In genomic region chr21:39313457-39314154, GRCh38 we compare ENCODE assay signal across 8 cellular contexts. TPM values are rescaled to one million over a fixed set of nuclear protein-coding genes. Genes with fewer than 3 reads are reported as not detected.
DNase-seq lines count a peak whose midpoint lies in the region; ATAC-seq and TF ChIP-seq lines count a peak whose summit lies in the region.

BRWD1 (minus strand) TSS chr21:39313632; CDS start chr21:39313491, 141 bp downstream.

- H3F3A ChIP-seq in GM23338 (replicated peaks; ENCODE audit: low read depth) (peaks cover 4% of the 10 kb centered on the region; the same call in 1 of the 2 replicates), SK-N-SH (replicated peaks; ENCODE audit: insufficient read depth) (peaks cover 10% of the 10 kb centered on the region)

- H3K4me1 Mint-ChIP-seq in GM23338, result peaks cover 15% of the 10 kb centered on the region

- DNase-seq in ELF-1 (ENCODE audit: low read depth, low spot score), result peak; percentile 92
- DNase-seq in GM23338 (ENCODE audit: low spot score), result peak; percentile 90
- DNase-seq in M059J (ENCODE audit: low read depth), result peak; percentile 81
- peak; percentile 91 for DNase-seq in SK-N-SH
- peak; percentile 82 for DNase-seq in activated naive CD4-positive, alpha-beta T cell treated with anti-CD3 and anti-CD28 coated beads, Interleukin-2, amount 50 U/mL, for 16 hours
- DNase-seq in glomerular visceral epithelial cell (ENCODE audit: extremely low spot score), result peak; percentile 83
- DNase-seq in osteoblast (ENCODE audit: insufficient read length, low spot score, missing footprints), result peak; percentile 97
- no peak for DNase-seq in thoracic aorta (ENCODE audit: low spot score)

- H3K36me3 Mint-ChIP-seq in GM23338 (ENCODE audit: low read depth), result peaks cover 37% of the 10 kb centered on the region

- peak in 1 of 2 experiments; percentile 62; a peak in 1 of 4 replicates for TF ChIP-seq EP300 in SK-N-SH (IDR thresholded peaks at IDR 0.05; ENCODE audit: borderline replicate concordance in 1 of 2, low read depth in 1 of 2, low read length in 1 of 2)

- peak in 1 of 2 experiments; percentile 41; a peak in 1 of 4 replicates for TF ChIP-seq CTCF in GM23338 (conservative IDR thresholded peaks at IDR 0.05; ENCODE audit: low read depth in 2 of 2)
- peak; percentile 46 for TF ChIP-seq CTCF in SK-N-SH (IDR thresholded peaks at IDR 0.05)
- TF ChIP-seq CTCF in osteoblast (IDR thresholded peaks at IDR 0.05; ENCODE audit: extremely low read depth, low read depth, low read length), result no peak
- TF ChIP-seq CTCF in thoracic aorta (IDR thresholded peaks at IDR 0.05), result peak; percentile 23

- CTCF ChIA-PET in SK-N-SH (lab: Yijun Ruan, JAX), result interaction anchor here (1.0 to 3.3 kb wide), 9 partner anchors 16 to 130 kb away, joined by 3 to 24 read pairs (median 4); partner anchors contain the start of gene HMGN1

- H3K4me3 ChIP-seq in GM23338 (peak within 1 kb of the TSS; percentile 73), SK-N-SH (ENCODE audit: low read depth in 2 of 2, low read length in 1 of 2) (peak within 1 kb of the TSS; percentile 71 to 91), osteoblast (ENCODE audit: insufficient read depth, low read length) (peak within 1 kb of the TSS; percentile 88), thoracic aorta (peak within 1 kb of the TSS; percentile 75)

- H3K4me1 ChIP-seq in GM23338 (ENCODE audit: insufficient read depth), result peaks cover 10% of the 10 kb centered on the region
- peaks cover 5 to 14% of the 10 kb centered on the region in 2 experiments; a peak in 3 of 4 replicates for H3K4me1 ChIP-seq in SK-N-SH (ENCODE audit: control insufficient read depth in 1 of 2, insufficient read depth in 2 of 2, low read depth in 1 of 2, low read length in 1 of 2)
- peaks cover 8% of the 10 kb centered on the region for H3K4me1 ChIP-seq in osteoblast (ENCODE audit: insufficient read depth, low read length)
- H3K4me1 ChIP-seq in thoracic aorta (ENCODE audit: control insufficient read depth in 1 of 2, low read depth in 2 of 2), result peaks cover 12 to 16% of the 10 kb centered on the region in 2 donors

- H2AFZ ChIP-seq in GM23338, result peak within 1 kb of the TSS; percentile 56; the same call in 1 of the 2 replicates
- H2AFZ ChIP-seq in SK-N-SH (ENCODE audit: low read depth), result peak within 1 kb of the TSS; percentile 78
- peak within 1 kb of the TSS; percentile 95 for H2AFZ ChIP-seq in osteoblast (ENCODE audit: low read length)

- TF ChIP-seq RAD21 in SK-N-SH (IDR thresholded peaks at IDR 0.05; ENCODE audit: low read length), result peak; percentile 22; the same call in 1 of the 2 replicates

- peaks cover 3% of the 10 kb centered on the region; the same call in 1 of the 3 replicates for H3K9me3 Mint-ChIP-seq in GM23338

- H3K9me3 ChIP-seq in SK-N-SH, result no peaks in the 10 kb centered on the region
- no peaks in the 10 kb centered on the region for H3K9me3 ChIP-seq in osteoblast (ENCODE audit: low read depth, low read length)
- H3K9me3 ChIP-seq in thoracic aorta, result no peaks in the 10 kb centered on the region

- H3K27me3 Mint-ChIP-seq in GM23338 (ENCODE audit: insufficient read depth, low read depth, poor library complexity), result peaks cover 13% of the 10 kb centered on the region

- peaks cover 26% of the 10 kb centered on the region for H4K20me1 ChIP-seq in GM23338 (replicated peaks; ENCODE audit: insufficient read depth)
- H4K20me1 ChIP-seq in SK-N-SH (ENCODE audit: insufficient read depth), result peaks cover 28% of the 10 kb centered on the region
- peaks cover 7% of the 10 kb centered on the region for H4K20me1 ChIP-seq in osteoblast (ENCODE audit: insufficient read depth, low read length)

- H3K27me3 ChIP-seq in GM23338 (ENCODE audit: insufficient read depth) (no peaks in the 10 kb centered on the region), SK-N-SH (ENCODE audit: insufficient read depth) (no peaks in the 10 kb centered on the region), osteoblast (ENCODE audit: insufficient read depth, low read length) (no peaks in the 10 kb centered on the region), thoracic aorta (replicated peaks; ENCODE audit: insufficient read depth) (no peaks in the 10 kb centered on the region)

- peak within 1 kb of the TSS; percentile 88 for H3K9ac ChIP-seq in SK-N-SH

- peak within 1 kb of the TSS; percentile 79 for H3K4me2 ChIP-seq in GM23338
- peak within 1 kb of the TSS; percentile 95 for H3K4me2 ChIP-seq in SK-N-SH
- peak within 1 kb of the TSS; percentile 92 for H3K4me2 ChIP-seq in osteoblast (ENCODE audit: insufficient read depth, low read length)

- POLR2A ChIA-PET in SK-N-SH (lab: Yijun Ruan, JAX), result interaction anchor here (0.6 to 3.0 kb wide), 3 partner anchors 32 to 379 kb away, joined by 4 to 24 read pairs (median 6); partner anchors contain the start of gene HMGN1

- H3K27ac ChIP-seq in GM23338 (ENCODE audit: low read depth) (peak within 1 kb of the TSS; percentile 100), SK-N-SH (ENCODE audit: low read depth in 2 of 2, low read length in 1 of 2) (peak within 1 kb of the TSS; percentile 90 to 97), osteoblast (ENCODE audit: low read depth, low read length) (peak within 1 kb of the TSS; percentile 86), thoracic aorta (peak within 1 kb of the TSS; percentile 88 to 92)

- peak; percentile 60 for ATAC-seq in GM23338
- ATAC-seq in thoracic aorta (ENCODE audit: insufficient number of reproducible peaks, low FRiP score, low read depth), result peak; percentile 74

- H3K36me3 ChIP-seq in GM23338 (ENCODE audit: insufficient read depth) (peaks cover 23% of the 10 kb centered on the region), SK-N-SH (replicated peaks in 1 of 2; ENCODE audit: control insufficient read depth in 1 of 2, insufficient read depth in 2 of 2, low read length in 1 of 2) (peaks cover 14 to 27% of the 10 kb centered on the region in 2 experiments), osteoblast (ENCODE audit: insufficient read depth, low read length) (peaks cover 15% of the 10 kb centered on the region), thoracic aorta (peaks cover 4% of the 10 kb centered on the region)

- no peaks in the 10 kb centered on the region for H3K9me2 ChIP-seq in GM23338 (ENCODE audit: insufficient read depth)
- H3K9me2 ChIP-seq in SK-N-SH, result no peaks in the 10 kb centered on the region

- H3K27ac Mint-ChIP-seq in GM23338, result peak within 1 kb of the TSS; percentile 98

- 0% methylated on average over 16 of the region's 101 CpGs for WGBS in SK-N-SH (ENCODE audit: low lambda C conversion rate)

- peak within 1 kb of the TSS; percentile 94 for H3K4me3 Mint-ChIP-seq in GM23338

- H3K79me2 ChIP-seq in GM23338 (replicated peaks; ENCODE audit: insufficient read depth), result peaks cover 36% of the 10 kb centered on the region
- peaks cover 49% of the 10 kb centered on the region for H3K79me2 ChIP-seq in SK-N-SH (ENCODE audit: insufficient read depth)
- peaks cover 37% of the 10 kb centered on the region for H3K79me2 ChIP-seq in osteoblast (ENCODE audit: insufficient read depth, low read length)

TF ChIP-seq in GM23338, 12 proteins besides CTCF, POLR2A, EP300 and RAD21 (continues in another document):
- TF ChIP-seq, protein P1, sequence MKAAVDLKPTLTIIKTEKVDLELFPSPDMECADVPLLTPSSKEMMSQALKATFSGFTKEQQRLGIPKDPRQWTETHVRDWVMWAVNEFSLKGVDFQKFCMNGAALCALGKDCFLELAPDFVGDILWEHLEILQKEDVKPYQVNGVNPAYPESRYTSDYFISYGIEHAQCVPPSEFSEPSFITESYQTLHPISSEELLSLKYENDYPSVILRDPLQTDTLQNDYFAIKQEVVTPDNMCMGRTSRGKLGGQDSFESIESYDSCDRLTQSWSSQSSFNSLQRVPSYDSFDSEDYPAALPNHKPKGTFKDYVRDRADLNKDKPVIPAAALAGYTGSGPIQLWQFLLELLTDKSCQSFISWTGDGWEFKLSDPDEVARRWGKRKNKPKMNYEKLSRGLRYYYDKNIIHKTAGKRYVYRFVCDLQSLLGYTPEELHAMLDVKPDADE (IDR thresholded peaks at IDR 0.05), result peak; percentile 21; the same call in 1 of the 2 replicates
- no peak for TF ChIP-seq ZNF331 (CRISPR knock-in tag; IDR thresholded peaks at IDR 0.05; ENCODE audit: low read depth)
- TF ChIP-seq EZH2phosphoT487 (IDR thresholded peaks at IDR 0.05; ENCODE audit: unreplicated experiment), result no peak
- TF ChIP-seq ZNF114 (CRISPR knock-in tag; IDR thresholded peaks at IDR 0.05), result peak; percentile 58; the same call in 1 of the 2 replicates
- no peak for TF ChIP-seq NANOG (IDR thresholded peaks at IDR 0.05; ENCODE audit: borderline replicate concordance)
- peak; percentile 62 for TF ChIP-seq POLR2AphosphoS5 (IDR thresholded peaks at IDR 0.05; ENCODE audit: low read depth)

TF ChIP-seq in SK-N-SH, 30 proteins besides CTCF, POLR2A, EP300 and RAD21 (continues in another document):
- TF ChIP-seq TCF12 (IDR thresholded peaks at IDR 0.05), result peak; percentile 39
- TF ChIP-seq MEF2A (IDR thresholded peaks at IDR 0.05; ENCODE audit: borderline replicate concordance, low read depth), result peak; percentile 26; the same call in 1 of the 2 replicates
- 0 out of 2 replicates have a peak, but pooled peaks have one; percentile 2 for TF ChIP-seq MXI1 (IDR thresholded peaks at IDR 0.05; ENCODE audit: low read depth, low read length)
- TF ChIP-seq RCOR1 (IDR thresholded peaks at IDR 0.05; ENCODE audit: low read length), result no peak
- TF ChIP-seq TAF1 (IDR thresholded peaks at IDR 0.05; ENCODE audit: borderline replicate concordance, low read depth, low read length), result peak; percentile 76
- TF ChIP-seq, protein P2, sequence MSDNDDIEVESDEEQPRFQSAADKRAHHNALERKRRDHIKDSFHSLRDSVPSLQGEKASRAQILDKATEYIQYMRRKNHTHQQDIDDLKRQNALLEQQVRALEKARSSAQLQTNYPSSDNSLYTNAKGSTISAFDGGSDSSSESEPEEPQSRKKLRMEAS (IDR thresholded peaks at IDR 0.05; ENCODE audit: low read depth), result peak; percentile 97
- peak; percentile 29; the same call in 1 of the 2 replicates for TF ChIP-seq FOXJ3 (CRISPR knock-in tag; IDR thresholded peaks at IDR 0.05)
- no peak for TF ChIP-seq GABPA (IDR thresholded peaks at IDR 0.05; ENCODE audit: low read depth)
- peak; percentile 97 for TF ChIP-seq CHD2 (IDR thresholded peaks at IDR 0.05; ENCODE audit: low read length, partially characterized antibody)
- 0 out of 2 replicates have a peak, but pooled peaks have one; percentile 11 for TF ChIP-seq TEAD4 (IDR thresholded peaks at IDR 0.05; ENCODE audit: borderline replicate concordance, insufficient read depth)
- TF ChIP-seq FOXM1 (IDR thresholded peaks at IDR 0.05; ENCODE audit: low read depth), result no peak
- TF ChIP-seq JUND (IDR thresholded peaks at IDR 0.05), result 0 out of 2 replicates have a peak, but pooled peaks have one; percentile 37
- TF ChIP-seq POLR2AphosphoS5 (IDR thresholded peaks at IDR 0.05; ENCODE audit: low read depth, low read length), result peak; percentile 54

RNA-seq across cellular contexts. Expression of gene BRWD1, which starts in this region (rescaled TPM):
- 75.5 and 81.9 TPM in 2 replicates for total RNA-seq in GM23338 (2014; rRNA removed; shearing (Covaris generic))
- polyA plus RNA-seq in GM23338 (2016; fragmentation: Nextera tagmentation; extraction: Ambion mirVana) (26.4 and 35.2 TPM in 2 replicates), SK-N-SH (2012; rRNA removed) (7.9 and 9.1 TPM in 2 replicates)
- total RNA-seq in M059J (2014; rRNA removed; shearing (Covaris generic)), result 27.8 and 39.5 TPM in 2 replicates
- polyA plus RNA-seq in SK-N-SH (2012; cell fraction: cytosol; rRNA removed), result 10.3 and 13.3 TPM in 2 replicates
- polyA plus RNA-seq in SK-N-SH (2012; cell fraction: nucleus; rRNA removed), result 9.6 and 12.3 TPM in 2 replicates
- total RNA-seq in osteoblast (71.3 and 71.9 TPM in 2 replicates), thoracic aorta (10 to 100 TPM; 56.0 to 81.6 TPM)
